Comparison of ENCODE assay signal across 1 cellular context in the genomic region with DNA sequence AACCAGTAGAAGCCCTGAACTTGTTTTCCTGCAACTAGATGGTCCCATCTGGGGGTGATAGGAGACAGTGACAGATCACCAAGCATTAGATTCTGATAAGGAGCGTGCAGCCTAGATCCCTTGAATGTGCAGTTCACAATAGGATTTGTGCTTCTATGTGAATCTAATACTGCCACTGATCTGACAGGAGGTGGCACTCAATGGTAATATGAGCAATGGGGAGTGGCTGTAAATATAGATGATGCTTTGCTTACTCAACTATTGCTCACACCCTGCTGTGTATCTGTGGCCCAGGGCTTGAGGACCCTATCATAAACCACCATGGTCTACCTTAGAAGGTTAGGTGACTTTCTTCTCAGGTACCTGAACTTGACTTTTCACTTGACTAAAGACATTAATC.
TF ChIP-seq lines count a peak whose summit lies in the region.

No MANE protein-coding gene starts in this region.

TF ChIP-seq in HCT116, 20 proteins besides CTCF, POLR2A, EP300 and RAD21:
- no peak for TF ChIP-seq YY1 (IDR thresholded peaks at IDR 0.05; ENCODE audit: extremely low read depth, insufficient replicate concordance, low read depth, low read length)
- TF ChIP-seq, protein P1, sequence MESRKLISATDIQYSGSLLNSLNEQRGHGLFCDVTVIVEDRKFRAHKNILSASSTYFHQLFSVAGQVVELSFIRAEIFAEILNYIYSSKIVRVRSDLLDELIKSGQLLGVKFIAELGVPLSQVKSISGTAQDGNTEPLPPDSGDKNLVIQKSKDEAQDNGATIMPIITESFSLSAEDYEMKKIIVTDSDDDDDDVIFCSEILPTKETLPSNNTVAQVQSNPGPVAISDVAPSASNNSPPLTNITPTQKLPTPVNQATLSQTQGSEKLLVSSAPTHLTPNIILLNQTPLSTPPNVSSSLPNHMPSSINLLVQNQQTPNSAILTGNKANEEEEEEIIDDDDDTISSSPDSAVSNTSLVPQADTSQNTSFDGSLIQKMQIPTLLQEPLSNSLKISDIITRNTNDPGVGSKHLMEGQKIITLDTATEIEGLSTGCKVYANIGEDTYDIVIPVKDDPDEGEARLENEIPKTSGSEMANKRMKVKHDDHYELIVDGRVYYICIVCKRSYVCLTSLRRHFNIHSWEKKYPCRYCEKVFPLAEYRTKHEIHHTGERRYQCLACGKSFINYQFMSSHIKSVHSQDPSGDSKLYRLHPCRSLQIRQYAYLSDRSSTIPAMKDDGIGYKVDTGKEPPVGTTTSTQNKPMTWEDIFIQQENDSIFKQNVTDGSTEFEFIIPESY (IDR thresholded peaks at IDR 0.05; ENCODE audit: extremely low read depth, insufficient replicate concordance, low read length), result no peak
- TF ChIP-seq SRF (IDR thresholded peaks at IDR 0.05; ENCODE audit: low read depth), result no peak
- no peak for TF ChIP-seq SIN3A (IDR thresholded peaks at IDR 0.05; ENCODE audit: low read depth)
- TF ChIP-seq MAX (IDR thresholded peaks at IDR 0.05), result no peak
- no peak for TF ChIP-seq REST (IDR thresholded peaks at IDR 0.05; ENCODE audit: low read depth)
- TF ChIP-seq CEBPB (IDR thresholded peaks at IDR 0.05; ENCODE audit: low read depth), result no peak
- no peak for TF ChIP-seq EZH2 (IDR thresholded peaks at IDR 0.05)
- TF ChIP-seq EZH2phosphoT487 (IDR thresholded peaks at IDR 0.05; ENCODE audit: borderline replicate concordance), result no peak
- TF ChIP-seq TCF7L2 (IDR thresholded peaks at IDR 0.05; ENCODE audit: borderline replicate concordance, extremely low read depth, insufficient read depth, insufficient read length), result no peak
- TF ChIP-seq SP1 (IDR thresholded peaks at IDR 0.05; ENCODE audit: low read depth), result no peak
- no peak for TF ChIP-seq ELF1 (IDR thresholded peaks at IDR 0.05; ENCODE audit: borderline replicate concordance, low read depth)
- no peak for TF ChIP-seq ZNF274 (IDR thresholded peaks at IDR 0.05; ENCODE audit: low read depth, low read length)
- TF ChIP-seq ZFX (IDR thresholded peaks at IDR 0.05), result no peak
- no peak for TF ChIP-seq JUND (IDR thresholded peaks at IDR 0.05)
- no peak for TF ChIP-seq ATF3 (IDR thresholded peaks at IDR 0.05)
TF ChIP-seq in HCT116: peak in this region for 0.
